In genomic region chr2:221529943-221530652, GRCh38 we compare ENCODE assay signal across 8 cellular contexts. TPM values are rescaled to one million over a fixed set of nuclear protein-coding genes. Genes with fewer than 3 reads are reported as not detected.
A peak's percentile ranks its signal among the peaks of the same experiment; 100 is the strongest.
DNase-seq lines count a peak whose midpoint lies in the region; ATAC-seq and TF ChIP-seq lines count a peak whose summit lies in the region.

No MANE protein-coding gene starts in this region.

- H3K27me3 Mint-ChIP-seq in HFFc6 (ENCODE audit: insufficient read depth), result peaks cover 4% of the 10 kb centered on the region; the same call in 1 of the 2 replicates
- H3K27me3 Mint-ChIP-seq in activated T-helper 1 cell treated with anti-CD3 and anti-CD28 coated beads, Interleukin-12 subunit alpha, Interleukin-12 subunit beta, Interleukin-2, Interleukin-4 antibody, amounts not matched to agents 30 ng/mL and 10 ng/mL and 1 ng/mL, durations not matched to agents 14 hours and 24 hours and 36 hours (ENCODE audit: insufficient read depth), result no peaks in the 10 kb centered on the region
- peaks cover 0 to 2% (median 0%) of the 10 kb centered on the region in 3 donors for H3K27me3 Mint-ChIP-seq in immature natural killer cell (ENCODE audit: low read depth in 3 of 3)

- intact Hi-C loops in activated T-helper 1 cell treated with anti-CD3 and anti-CD28 coated beads, Interleukin-12 subunit alpha, Interleukin-12 subunit beta, Interleukin-2, Interleukin-4 antibody, amounts not matched to agents 30 ng/mL and 10 ng/mL and 1 ng/mL, durations not matched to agents 14 hours and 24 hours and 36 hours (cut with micrococcal nuclease), result no loop called here

- peak overlapping the region; percentile 7; the same call in 1 of the 2 replicates for H3K4me3 ChIP-seq in AG04449 (ENCODE audit: low read depth, low read length)

- H3K27ac Mint-ChIP-seq in HFFc6, result peak overlapping the region; percentile 71
- H3K27ac Mint-ChIP-seq in activated T-helper 1 cell treated with anti-CD3 and anti-CD28 coated beads, Interleukin-12 subunit alpha, Interleukin-12 subunit beta, Interleukin-2, Interleukin-4 antibody, amounts not matched to agents 30 ng/mL and 10 ng/mL and 1 ng/mL, durations not matched to agents 14 hours and 24 hours and 36 hours, result peak overlapping the region; percentile 5
- peak overlapping the region; percentile 87 to 94 (median 93) for H3K27ac Mint-ChIP-seq in immature natural killer cell

- CTCF ChIA-PET in AG04449 (lab: Yijun Ruan, JAX), result interaction anchor here (2.0 kb wide), 1 partner anchor 44 kb away, joined by 7 read pairs; no protein-coding TSS in a partner anchor

- POLR2A ChIA-PET in AG04449 (lab: Yijun Ruan, JAX), result interaction anchor here (0.6 kb wide), 1 partner anchor 8 kb away, joined by 3 read pairs; no protein-coding TSS in a partner anchor

- DNase-seq in AG04449 (ENCODE audit: low read depth, low spot score) (peak; percentile 33), HFFc6 (peak; percentile 86), immature natural killer cell (peak; percentile 30 to 38 (median 37)), superior temporal gyrus (ENCODE audit: extremely low spot score) (no peak), UCSD-AML1 (lab: John Stamatoyannopoulos, UW; ENCODE audit: unreplicated experiment) (no peak)
- no peak for DNase-seq in activated T-helper 1 cell treated with anti-CD3 and anti-CD28 coated beads, Interleukin-12 subunit alpha, Interleukin-12 subunit beta, Interleukin-2, Interleukin-4 antibody, amounts not matched to agents 30 ng/mL and 10 ng/mL and 1 ng/mL, durations not matched to agents 14 hours and 24 hours and 36 hours (ENCODE audit: low spot score)

- H3K4me3 Mint-ChIP-seq in HFFc6, result peak overlapping the region; percentile 79
- peak overlapping the region; percentile 43 for H3K4me3 Mint-ChIP-seq in activated T-helper 1 cell treated with anti-CD3 and anti-CD28 coated beads, Interleukin-12 subunit alpha, Interleukin-12 subunit beta, Interleukin-2, Interleukin-4 antibody, amounts not matched to agents 30 ng/mL and 10 ng/mL and 1 ng/mL, durations not matched to agents 14 hours and 24 hours and 36 hours
- peak overlapping the region; percentile 71 to 88 (median 76) for H3K4me3 Mint-ChIP-seq in immature natural killer cell

- H3K9me3 Mint-ChIP-seq in HFFc6, result no peaks in the 10 kb centered on the region
- no peaks in the 10 kb centered on the region for H3K9me3 Mint-ChIP-seq in activated T-helper 1 cell treated with anti-CD3 and anti-CD28 coated beads, Interleukin-12 subunit alpha, Interleukin-12 subunit beta, Interleukin-2, Interleukin-4 antibody, amounts not matched to agents 30 ng/mL and 10 ng/mL and 1 ng/mL, durations not matched to agents 14 hours and 24 hours and 36 hours
- H3K9me3 Mint-ChIP-seq in immature natural killer cell, result no peaks in the 10 kb centered on the region

- ATAC-seq in HG02840 (IDR thresholded peaks at IDR 0.05; ENCODE audit: low FRiP score, unreplicated experiment), result no peak
- ATAC-seq in GM19452 (IDR thresholded peaks at IDR 0.05; ENCODE audit: unreplicated experiment), result no peak

- peaks cover 45% of the 10 kb centered on the region for H3K4me1 Mint-ChIP-seq in HFFc6 (ENCODE audit: low read depth)
- H3K4me1 Mint-ChIP-seq in activated T-helper 1 cell treated with anti-CD3 and anti-CD28 coated beads, Interleukin-12 subunit alpha, Interleukin-12 subunit beta, Interleukin-2, Interleukin-4 antibody, amounts not matched to agents 30 ng/mL and 10 ng/mL and 1 ng/mL, durations not matched to agents 14 hours and 24 hours and 36 hours (ENCODE audit: low read depth), result peaks cover 39% of the 10 kb centered on the region
- peaks cover 54 to 55% of the 10 kb centered on the region in 2 donors for H3K4me1 Mint-ChIP-seq in immature natural killer cell

- TF ChIP-seq CTCF in AG04449 (IDR thresholded peaks at IDR 0.05; ENCODE audit: insufficient read depth, low read length, missing control alignments) (no peak), HFFc6 (IDR thresholded peaks at IDR 0.05) (0 out of 2 replicates have a peak, but pooled peaks have one; percentile 16)

- H3K36me3 Mint-ChIP-seq in HFFc6 (ENCODE audit: low read depth) (peaks cover 20% of the 10 kb centered on the region), immature natural killer cell (peaks cover 0 to 3% (median 0%) of the 10 kb centered on the region in 3 donors)
- no peaks in the 10 kb centered on the region for H3K36me3 Mint-ChIP-seq in activated T-helper 1 cell treated with anti-CD3 and anti-CD28 coated beads, Interleukin-12 subunit alpha, Interleukin-12 subunit beta, Interleukin-2, Interleukin-4 antibody, amounts not matched to agents 30 ng/mL and 10 ng/mL and 1 ng/mL, durations not matched to agents 14 hours and 24 hours and 36 hours (ENCODE audit: low read depth)

RNA-seq across cellular contexts. Expression of gene EPHA4, which starts 42.0 kb away (rescaled TPM):
- total RNA-seq in HFFc6 (2021; fragmentation: NEBNext Ultra II Directional; extraction: Animal tissue kit (Norgen Biotek cat#: 25700)), result 10 to 100 TPM; 41.4 to 65.3 (median 51.9) TPM
- 0.22 and 0.23 TPM in 2 replicates for total RNA-seq in activated T-helper 1 cell treated with anti-CD3 and anti-CD28 coated beads, Interleukin-12 subunit alpha, Interleukin-12 subunit beta, Interleukin-2, Interleukin-4 antibody, amounts not matched to agents 30 ng/mL and 10 ng/mL and 1 ng/mL, durations not matched to agents 14 hours and 24 hours and 36 hours
- polyA plus RNA-seq in immature natural killer cell, result 10 to 100 TPM in 2 of 3 donors, 1 to 10 TPM in 1; 6.7 to 18.0 (median 14.2) TPM

Comparison
In these comparisons a context has a peak if more than half of its experiments do, and no peak if none do; other contexts are left out.
1. DNase-seq: peak in AG04449 (single experiment), HFFc6 (single experiment) and immature natural killer cell (3 of 3); none in activated T-helper 1 cell treated with anti-CD3 and anti-CD28 coated beads, Interleukin-12 subunit alpha, Interleukin-12 subunit beta, Interleukin-2, Interleukin-4 antibody, amounts not matched to agents 30 ng/mL and 10 ng/mL and 1 ng/mL, durations not matched to agents 14 hours and 24 hours and 36 hours (single experiment), superior temporal gyrus (single experiment) and UCSD-AML1 (single experiment).
2. H3K27ac Mint-ChIP-seq: peak in every context shown above with its lines; median percentile 93 in immature natural killer cell; 71 in HFFc6; 5 in activated T-helper 1 cell treated with anti-CD3 and anti-CD28 coated beads, Interleukin-12 subunit alpha, Interleukin-12 subunit beta, Interleukin-2, Interleukin-4 antibody, amounts not matched to agents 30 ng/mL and 10 ng/mL and 1 ng/mL, durations not matched to agents 14 hours and 24 hours and 36 hours.
3. RNA of gene EPHA4, which starts 42.0 kb away (total RNA-seq): 41.4 to 65.3 TPM in HFFc6; 0.22 to 0.23 TPM in activated T-helper 1 cell treated with anti-CD3 and anti-CD28 coated beads, Interleukin-12 subunit alpha, Interleukin-12 subunit beta, Interleukin-2, Interleukin-4 antibody, amounts not matched to agents 30 ng/mL and 10 ng/mL and 1 ng/mL, durations not matched to agents 14 hours and 24 hours and 36 hours; every median in the first group is over 10 times any median in the second.
4. Peak in every context shown above with its lines, with median percentiles within 50 percentile points of each other: H3K4me3 Mint-ChIP-seq.